In genomic region chr5:87899109-87900100, GRCh38 we compare ENCODE assay signal across 9 cellular contexts.
DNase-seq lines count a peak whose midpoint lies in the region; ATAC-seq and TF ChIP-seq lines count a peak whose summit lies in the region.
"Had no signal": no experiment of that assay in that cellular context is flagged by ENCODE, and none has a peak within 500 bp of the region (broad histone marks: within the 10 kb centered on the region; RNA-seq: fewer than 3 reads in every experiment).

No MANE protein-coding gene starts in this region.

- intact Hi-C loops in gastrocnemius medialis (cut with DNase I; ENCODE audit: low total_unique reads) (loop anchor here (5.0 to 10.0 kb wide), 2 partner anchors 243 to 765 kb away; no protein-coding TSS in a partner anchor), left lung (cut with DNase I) (no loop called here)

- H3K9me3 Mint-ChIP-seq in stimulated activated memory B cell treated with anti-CD40 and anti-IgM and Interleukin-4, amounts not matched to agents 10 μg/mL and 1 μg/mL and 100 μg/mL, for 72 hours: no peaks in the 10 kb centered on the region

- H3K36me3 Mint-ChIP-seq in stimulated activated memory B cell treated with anti-CD40 and anti-IgM and Interleukin-4, amounts not matched to agents 10 μg/mL and 1 μg/mL and 100 μg/mL, for 72 hours: no peaks in the 10 kb centered on the region

- H3K4me1 Mint-ChIP-seq in stimulated activated memory B cell treated with anti-CD40 and anti-IgM and Interleukin-4, amounts not matched to agents 10 μg/mL and 1 μg/mL and 100 μg/mL, for 72 hours: no peaks in the 10 kb centered on the region

- H3K4me3 ChIP-seq in NB4 (ENCODE audit: low read depth, low read length) (no peak overlapping the region), fibroblast of villous mesenchyme (ENCODE audit: low read depth, low read length) (no peak overlapping the region), gastrocnemius medialis (no peak overlapping the region), left lung (no peak overlapping the region)

- H3K9me3 ChIP-seq in gastrocnemius medialis: no peaks in the 10 kb centered on the region
- no peaks in the 10 kb centered on the region for H3K9me3 ChIP-seq in left lung

- peaks cover 0 to 3% of the 10 kb centered on the region in 2 donors for H3K4me1 ChIP-seq in gastrocnemius medialis
- H3K4me1 ChIP-seq in left lung: no peaks in the 10 kb centered on the region

- H3K27ac ChIP-seq in gastrocnemius medialis: peak overlapping the region; percentile 32 to 74 (median 66)
- H3K27ac ChIP-seq in left lung: no peak overlapping the region

- H3K27ac Mint-ChIP-seq in stimulated activated memory B cell treated with anti-CD40 and anti-IgM and Interleukin-4, amounts not matched to agents 10 μg/mL and 1 μg/mL and 100 μg/mL, for 72 hours: no peak overlapping the region
- H3K27ac Mint-ChIP-seq: activated CD8-positive, alpha-beta T cell treated with anti-CD3 and anti-CD28 coated beads, Interleukin-2, amount 10 ng/mL, durations not matched to agents 7 days and 5 days had no signal

- TF ChIP-seq CTCF in NB4 (IDR thresholded peaks at IDR 0.05; ENCODE audit: low read depth, low read length): no peak
- TF ChIP-seq CTCF in fibroblast of villous mesenchyme (IDR thresholded peaks at IDR 0.05; ENCODE audit: insufficient read depth, low read depth, low read length): no peak
- TF ChIP-seq CTCF in gastrocnemius medialis (IDR thresholded peaks at IDR 0.05 in 4 of 5, conservative IDR thresholded peaks at IDR 0.05 in 1 of 5): peak in 1 of 5 experiments; percentile 21
- no peak for TF ChIP-seq CTCF in left lung (IDR thresholded peaks at IDR 0.05)
- TF ChIP-seq CTCF in omental fat pad (IDR thresholded peaks at IDR 0.05): no peak

- H3K36me3 ChIP-seq in gastrocnemius medialis: no peaks in the 10 kb centered on the region
- H3K36me3 ChIP-seq in left lung: no peaks in the 10 kb centered on the region

- no peaks in the 10 kb centered on the region for H3K27me3 Mint-ChIP-seq in stimulated activated memory B cell treated with anti-CD40 and anti-IgM and Interleukin-4, amounts not matched to agents 10 μg/mL and 1 μg/mL and 100 μg/mL, for 72 hours

- ATAC-seq in GM21423 (IDR thresholded peaks at IDR 0.05; ENCODE audit: unreplicated experiment) (peak; percentile 58), gastrocnemius medialis (peak; percentile 86 to 92), HG03457 (IDR thresholded peaks at IDR 0.05; ENCODE audit: unreplicated experiment) (no peak), left lung (no peak), omental fat pad (ENCODE audit: low FRiP score) (no peak)
- no peak for ATAC-seq in stimulated activated memory B cell treated with anti-CD40 and anti-IgM and Interleukin-4, amounts not matched to agents 10 μg/mL and 1 μg/mL and 100 μg/mL, for 72 hours
- ATAC-seq: activated CD8-positive, alpha-beta T cell treated with anti-CD3 and anti-CD28 coated beads, Interleukin-2, amount 10 ng/mL, durations not matched to agents 7 days and 5 days had no signal

- in situ Hi-C loops in gastrocnemius medialis (cut with MboI; ENCODE audit: low sequenced_read_pairs in 4 of 4): no loop called here

- no peak overlapping the region for H3K4me3 Mint-ChIP-seq in stimulated activated memory B cell treated with anti-CD40 and anti-IgM and Interleukin-4, amounts not matched to agents 10 μg/mL and 1 μg/mL and 100 μg/mL, for 72 hours
- H3K4me3 Mint-ChIP-seq: activated CD8-positive, alpha-beta T cell treated with anti-CD3 and anti-CD28 coated beads, Interleukin-2, amount 10 ng/mL, durations not matched to agents 7 days and 5 days had no signal

- H3K27me3 ChIP-seq in gastrocnemius medialis (no peaks in the 10 kb centered on the region), left lung (no peaks in the 10 kb centered on the region)

- TF ChIP-seq POLR2A in NB4 (IDR thresholded peaks at IDR 0.05; ENCODE audit: extremely low read depth, insufficient read length): no peak
- no peak for TF ChIP-seq POLR2A in gastrocnemius medialis (IDR thresholded peaks at IDR 0.05)

- DNase-seq in NB4 (ENCODE audit: low read depth): peak; percentile 69
- DNase-seq in fibroblast of villous mesenchyme (ENCODE audit: low read depth): peak; percentile 38
- DNase-seq in gastrocnemius medialis: peak; percentile 54 to 67
- no peak for DNase-seq in left lung
- DNase-seq in omental fat pad (ENCODE audit: low spot score): no peak
- DNase-seq: activated CD8-positive, alpha-beta T cell treated with anti-CD3 and anti-CD28 coated beads, Interleukin-2, amount 10 ng/mL, durations not matched to agents 7 days and 5 days had no signal

Comparison
In these comparisons a context has a peak if more than half of its experiments do, and no peak if none do; other contexts are left out.
1. ATAC-seq: peak in GM21423 (single experiment) and gastrocnemius medialis (2 of 2); none in HG03457 (single experiment), left lung (single experiment), stimulated activated memory B cell treated with anti-CD40 and anti-IgM and Interleukin-4, amounts not matched to agents 10 μg/mL and 1 μg/mL and 100 μg/mL, for 72 hours (single experiment) and omental fat pad (single experiment).
2. DNase-seq: peak in NB4 (single experiment), fibroblast of villous mesenchyme (single experiment) and gastrocnemius medialis (2 of 2); none in left lung (0 of 2) and omental fat pad (single experiment).
3. H3K27ac ChIP-seq: peak in gastrocnemius medialis (4 of 4); none in left lung (0 of 2).